In genomic region chr11:59707371-59707770, GRCh38 we compare ENCODE assay signal across 32 cellular contexts. TPM values are rescaled to one million over a fixed set of nuclear protein-coding genes. Genes with fewer than 3 reads are reported as not detected.
DNase-seq lines count a peak whose midpoint lies in the region; ATAC-seq and TF ChIP-seq lines count a peak whose summit lies in the region.
"Had no signal": no experiment of that assay in that cellular context is flagged by ENCODE, and none has a peak within 500 bp of the region (broad histone marks: within the 10 kb centered on the region; RNA-seq: fewer than 3 reads in every experiment).

No MANE protein-coding gene starts in this region.

- in situ Hi-C loops in Panc1 (cut with HindIII; ENCODE audit: low pct_unique_long_range_greater_than_20kb, low sequenced_read_pairs) = no loop called here

- peak overlapping the region; percentile 95 for H3K27ac Mint-ChIP-seq in progenitor cell of endocrine pancreas
- H3K27ac Mint-ChIP-seq: activated CD8-positive, alpha-beta memory T cell treated with anti-CD3 and anti-CD28 coated beads, Interleukin-2, amount 10 ng/mL, durations not matched to agents 7 days and 5 days; activated T-cell treated with anti-CD3 and anti-CD28 coated beads, Interleukin-2, amount 50 U/mL, for 72 hours had no signal

- H3K9me3 ChIP-seq in AG04450 (ENCODE audit: control insufficient read depth, insufficient read depth, low read length) (no peaks in the 10 kb centered on the region), Panc1 (ENCODE audit: control insufficient read depth, insufficient read depth, low read depth, low read length) (no peaks in the 10 kb centered on the region), OCI-LY7 (ENCODE audit: low read length) (no peaks in the 10 kb centered on the region)
- H3K9me3 ChIP-seq: adrenal gland, heart right ventricle, neutrophil had no signal

- H3K27ac ChIP-seq in AG04450 (ENCODE audit: low read depth, low read length) (peak overlapping the region; percentile 24), Panc1 (ENCODE audit: low read length) (peak overlapping the region; percentile 77), epithelial cell of prostate (peak overlapping the region; percentile 95), OCI-LY7 (ENCODE audit: low read depth, low read length, poor library complexity, severe bottlenecking) (no peak overlapping the region)
- H3K27ac ChIP-seq: adrenal gland, heart right ventricle, neutrophil had no signal

- H3K4me1 Mint-ChIP-seq in progenitor cell of endocrine pancreas (ENCODE audit: low read depth) = peaks cover 30% of the 10 kb centered on the region
- H3K4me1 Mint-ChIP-seq: activated CD8-positive, alpha-beta memory T cell treated with anti-CD3 and anti-CD28 coated beads, Interleukin-2, amount 10 ng/mL, durations not matched to agents 7 days and 5 days had no signal

- no peaks in the 10 kb centered on the region for H3K27me3 Mint-ChIP-seq in progenitor cell of endocrine pancreas

- no peak overlapping the region for H2AFZ ChIP-seq in OCI-LY7 (ENCODE audit: low read length)

- H3K36me3 ChIP-seq in Panc1 (ENCODE audit: control insufficient read depth, insufficient read depth, low read length) (no peaks in the 10 kb centered on the region), OCI-LY7 (ENCODE audit: insufficient read depth, low read length) (no peaks in the 10 kb centered on the region)
- H3K36me3 ChIP-seq: adrenal gland, heart right ventricle, neutrophil had no signal

- TF ChIP-seq CTCF in AG04450 (IDR thresholded peaks at IDR 0.05; ENCODE audit: low read depth, low read length) (no peak), Panc1 (IDR thresholded peaks at IDR 0.05) (no peak), progenitor cell of endocrine pancreas (IDR thresholded peaks at IDR 0.05; ENCODE audit: unreplicated experiment) (no peak), OCI-LY7 (conservative IDR thresholded peaks at IDR 0.05; ENCODE audit: low read length) (no peak)

- H3K9me2 ChIP-seq in OCI-LY7 (ENCODE audit: insufficient read depth, low read length) = no peaks in the 10 kb centered on the region

- H3K27me3 ChIP-seq in AG04450 (ENCODE audit: control insufficient read depth, insufficient read depth, low read length) = no peaks in the 10 kb centered on the region
- no peaks in the 10 kb centered on the region for H3K27me3 ChIP-seq in Panc1 (ENCODE audit: control insufficient read depth, insufficient read depth, low read length)
- H3K27me3 ChIP-seq: adrenal gland, neutrophil had no signal

- DNase-seq in AG04450 (ENCODE audit: low read depth, low spot score) (no peak), Panc1 (ENCODE audit: low read depth, low spot score) (no peak), epithelial cell of prostate (ENCODE audit: low read depth, low spot score) (no peak), progenitor cell of endocrine pancreas (ENCODE audit: low spot score, unreplicated experiment) (no peak), OCI-LY7 (ENCODE audit: low spot score) (no peak)
- DNase-seq: activated CD8-positive, alpha-beta memory T cell treated with anti-CD3 and anti-CD28 coated beads, Interleukin-2, amount 10 ng/mL, durations not matched to agents 7 days and 5 days; activated naive CD4-positive, alpha-beta T cell; activated T-cell treated with anti-CD3 and anti-CD28 coated beads, Interleukin-2, amount 50 U/mL, for 72 hours; adrenal gland; C1 segment of cervical spinal cord; COR-L47; DMS79 treated with DMSO at 0.1 percent for 48 hours; effector CD8-positive, alpha-beta T cell; GF-D8; H7; heart right ventricle; KG1; NCI-H1436; NCI-H446; NCI-H774; Right ventricle myocardium superior; stimulated activated naive CD4-positive, alpha-beta T cell treated with Interleukin-2 at 50 U/mL for 16 hours had no signal

- H3K4me2 ChIP-seq in OCI-LY7 (ENCODE audit: low read length) = no peak overlapping the region

- ATAC-seq in Panc1 = peak; percentile 31
- ATAC-seq in HG02981 (IDR thresholded peaks at IDR 0.05; ENCODE audit: unreplicated experiment) = no peak
- no peak for ATAC-seq in GM21717 (IDR thresholded peaks at IDR 0.05; ENCODE audit: unreplicated experiment)
- ATAC-seq in HG03442 (IDR thresholded peaks at IDR 0.05; ENCODE audit: unreplicated experiment) = no peak
- ATAC-seq: activated CD8-positive, alpha-beta memory T cell treated with anti-CD3 and anti-CD28 coated beads, Interleukin-2, amount 10 ng/mL, durations not matched to agents 7 days and 5 days; activated T-cell treated with anti-CD3 and anti-CD28 coated beads, Interleukin-2, amount 50 U/mL, for 72 hours; heart right ventricle had no signal

- intact Hi-C loops in Panc1 (cut with micrococcal nuclease; ENCODE audit: unreplicated experiment) (no loop called here), OCI-LY7 (cut with micrococcal nuclease; ENCODE audit: unreplicated experiment) (no loop called here)

- BruUV-seq in Panc1 (replicated peaks; lab: Mats Ljungman, UMichigan) = no TSS peak
- no TSS peak for BruUV-seq in OCI-LY7 (replicated peaks; lab: Mats Ljungman, UMichigan)

- H3K4me3 Mint-ChIP-seq in progenitor cell of endocrine pancreas (ENCODE audit: low read depth) = no peak overlapping the region
- H3K4me3 Mint-ChIP-seq: activated CD8-positive, alpha-beta memory T cell treated with anti-CD3 and anti-CD28 coated beads, Interleukin-2, amount 10 ng/mL, durations not matched to agents 7 days and 5 days; activated T-cell treated with anti-CD3 and anti-CD28 coated beads, Interleukin-2, amount 50 U/mL, for 72 hours had no signal

- CTCF ChIA-PET in AG04450 (lab: Charles Lee) = no interaction called here
- CTCF ChIA-PET in Panc1 (lab: Charles Lee) = no interaction called here
- CTCF ChIA-PET in OCI-LY7 (lab: Charles Lee; ENCODE audit: unreplicated experiment) = no interaction called here

- H3K4me3 ChIP-seq in AG04450 (ENCODE audit: low read depth, low read length) (no peak overlapping the region), Panc1 (ENCODE audit: low read depth in 2 of 2, low read length in 2 of 2) (no peak overlapping the region), OCI-LY7 (ENCODE audit: low read depth, low read length, poor library complexity, severe bottlenecking) (no peak overlapping the region)
- H3K4me3 ChIP-seq: adrenal gland, heart right ventricle had no signal

- no peaks in the 10 kb centered on the region for H4K20me1 ChIP-seq in OCI-LY7 (ENCODE audit: insufficient read depth, low read length)

- POLR2A ChIA-PET in AG04450 (lab: Yijun Ruan, JAX) (no interaction called here), Panc1 (lab: Charles Lee) (no interaction called here), OCI-LY7 (lab: Charles Lee) (no interaction called here)

- H3K4me1 ChIP-seq in Panc1 (ENCODE audit: control insufficient read depth, insufficient read depth, low read length) (peaks cover 13% of the 10 kb centered on the region; the same call in 1 of the 2 replicates), OCI-LY7 (ENCODE audit: insufficient read depth, low read length, poor library complexity, severe bottlenecking) (no peaks in the 10 kb centered on the region)
- H3K4me1 ChIP-seq: adrenal gland, heart right ventricle had no signal

- H3K9me3 Mint-ChIP-seq in progenitor cell of endocrine pancreas (ENCODE audit: low read depth) = peaks cover 13% of the 10 kb centered on the region
- H3K9me3 Mint-ChIP-seq: activated T-cell treated with anti-CD3 and anti-CD28 coated beads, Interleukin-2, amount 50 U/mL, for 72 hours had no signal

- H3K79me2 ChIP-seq in OCI-LY7 (ENCODE audit: insufficient read depth, low read depth, low read length) = no peaks in the 10 kb centered on the region

- peaks cover 3% of the 10 kb centered on the region for H3K36me3 Mint-ChIP-seq in progenitor cell of endocrine pancreas (ENCODE audit: insufficient read depth)
- H3K36me3 Mint-ChIP-seq: activated CD8-positive, alpha-beta memory T cell treated with anti-CD3 and anti-CD28 coated beads, Interleukin-2, amount 10 ng/mL, durations not matched to agents 7 days and 5 days had no signal

RNA-seq across cellular contexts. Expression of gene OR10V1, which starts 6.3 kb away (rescaled TPM):
- polyA plus RNA-seq in AG04450 (2011; rRNA removed) = not detected in 2 replicates
- polyA minus RNA-seq in AG04450 (2011; rRNA and poly(A)+ RNA removed) = not detected in 2 replicates
- not detected for total RNA-seq in Panc1 (2021; ENCODE audit: unreplicated experiment)
- not detected for polyA plus RNA-seq in Panc1 (2012; ENCODE audit: insufficient read length)
- not detected in 2 replicates for total RNA-seq in progenitor cell of endocrine pancreas
- total RNA-seq in OCI-LY7 (2014; rRNA removed; shearing (Covaris generic)) = not detected in 2 replicates
- not detected in 2 replicates for total RNA-seq in OCI-LY7 (2022)
- total RNA-seq: activated CD8-positive, alpha-beta memory T cell treated with anti-CD3 and anti-CD28 coated beads, Interleukin-2, amount 10 ng/mL, durations not matched to agents 7 days and 5 days; activated T-cell treated with anti-CD3 and anti-CD28 coated beads, Interleukin-2, amount 50 U/mL, for 72 hours; adrenal gland; bronchial epithelial cell; fibroblast of villous mesenchyme; H7; heart right ventricle; lung microvascular endothelial cell; posterior vena cava; Right ventricle myocardium superior had no signal
- polyA plus RNA-seq: adrenal gland, esophagus, heart right ventricle, thymus had no signal

RNA-seq across cellular contexts. Expression of gene PATL1, which starts 38.5 kb away (rescaled TPM):
- polyA plus RNA-seq in AG04450 (2011; rRNA removed) = 36.4 and 43.9 TPM in 2 replicates
- polyA minus RNA-seq in AG04450 (2011; rRNA and poly(A)+ RNA removed) = 20.0 and 23.0 TPM in 2 replicates
- total RNA-seq in Panc1 (2021; ENCODE audit: unreplicated experiment) (57.0 TPM), progenitor cell of endocrine pancreas (43.0 and 43.7 TPM in 2 replicates), OCI-LY7 (2022) (46.3 TPM in 2 replicates)
- polyA plus RNA-seq in Panc1 (2012; ENCODE audit: insufficient read length) = 29.2 TPM
- 14.7 and 15.2 TPM in 2 replicates for total RNA-seq in OCI-LY7 (2014; rRNA removed; shearing (Covaris generic))

RNA-seq across cellular contexts. Expression of gene STX3, which starts 47.8 kb away (rescaled TPM):
- 10.2 and 12.4 TPM in 2 replicates for polyA plus RNA-seq in AG04450 (2011; rRNA removed)
- 7.6 and 10.3 TPM in 2 replicates for polyA minus RNA-seq in AG04450 (2011; rRNA and poly(A)+ RNA removed)
- total RNA-seq in Panc1 (2021; ENCODE audit: unreplicated experiment) (34.8 TPM), progenitor cell of endocrine pancreas (91.5 and 113 TPM in 2 replicates), OCI-LY7 (2022) (6.4 and 8.4 TPM in 2 replicates)
- polyA plus RNA-seq in Panc1 (2012; ENCODE audit: insufficient read length) = 18.8 TPM
- 20.2 and 27.2 TPM in 2 replicates for total RNA-seq in OCI-LY7 (2014; rRNA removed; shearing (Covaris generic))
